Comparison of ENCODE assay signal across 23 cellular contexts in genomic region chr9:120701248-120701647, GRCh38.
"Had no signal": no experiment of that assay in that cellular context is flagged by ENCODE, and none has a peak within 500 bp of the region (broad histone marks: within the 10 kb centered on the region; RNA-seq: fewer than 3 reads in every experiment).

No MANE protein-coding gene starts in this region.

- H2AFZ ChIP-seq: neural progenitor cell had no signal

- DNase-seq: activated B cell treated with CpG ODN at 0.5 μM for 24 hours; activated CD4-positive, alpha-beta T cell treated with anti-CD3 and anti-CD28 coated beads, Interleukin-2, amount 50 U/mL, for 1 hour; activated CD8-positive, alpha-beta T cell treated with anti-CD3 and anti-CD28 coated beads for 36 hours; activated gamma-delta T cell treated with Interleukin-2 at 50 U/mL for 16 hours; activated naive CD8-positive, alpha-beta T cell treated with anti-CD3 and anti-CD28 coated beads, Interleukin-2, amount 50 U/mL, for 24 hours; activated T-cell treated with anti-CD3 and anti-CD28 coated beads, Interleukin-2, amount 50 U/mL, for 4 hours; amygdala; central memory CD4-positive, alpha-beta T cell; kidney glomerular epithelial cell; lower lobe of right lung; mesenchymal stem cell; natural killer cell; posterior cingulate gyrus; right cardiac atrium; spleen; stimulated activated naive CD4-positive, alpha-beta T cell; transverse colon had no signal

- H3K9ac ChIP-seq: neural progenitor cell had no signal

- H3K4me1 ChIP-seq: breast epithelium, transverse colon had no signal

- H3K36me3 ChIP-seq: breast epithelium, lower lobe of right lung, neural progenitor cell, transverse colon had no signal

- FAIRE-seq: endothelial cell of umbilical vein, frontal cortex had no signal

- ATAC-seq: activated CD8-positive, alpha-beta T cell treated with anti-CD3 and anti-CD28 coated beads for 36 hours; activated naive CD8-positive, alpha-beta T cell treated with anti-CD3 and anti-CD28 coated beads, Interleukin-2, amount 50 U/mL, for 24 hours; activated T-cell treated with anti-CD3 and anti-CD28 coated beads, Interleukin-2, amount 50 U/mL, for 4 hours; activated T-helper 17 cell treated with anti-CD3 and anti-CD28 coated beads, Interleukin-2, amount 50 U/mL, for 72 hours; left lobe of liver; lower lobe of right lung; natural killer cell; right cardiac atrium had no signal

- H3K4me3 ChIP-seq: breast epithelium, lower lobe of right lung, neural progenitor cell, spleen, transverse colon had no signal

- H3K9me3 ChIP-seq: breast epithelium, lower lobe of right lung, spleen, transverse colon had no signal

- H3K27ac ChIP-seq: breast epithelium, lower lobe of right lung, neural progenitor cell, spleen, transverse colon had no signal

- H3K27me3 ChIP-seq: breast epithelium, spleen, transverse colon had no signal

- H3K4me2 ChIP-seq: neural progenitor cell had no signal
